ENCODE assay signal across 6 cellular contexts in the genomic region with DNA sequence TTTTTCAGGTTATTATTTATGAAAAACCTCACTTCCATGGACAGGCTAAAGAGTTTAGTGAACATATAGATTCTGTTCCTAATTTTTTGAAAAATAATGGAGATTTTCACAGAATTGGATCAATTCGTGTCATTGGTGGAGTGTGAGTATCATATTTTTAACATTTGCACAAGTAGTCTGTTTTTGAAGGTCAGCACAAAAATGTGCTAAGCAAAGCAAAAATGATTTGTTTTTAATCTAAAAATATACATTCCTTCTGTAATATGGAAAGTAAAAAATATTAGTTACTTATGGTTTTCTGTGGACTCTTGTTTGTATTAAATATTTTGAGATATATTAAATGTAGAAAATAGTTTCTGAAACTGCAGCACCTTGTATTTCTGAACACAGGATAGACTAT.
"Had no signal": no experiment of that assay in that cellular context is flagged by ENCODE, and none has a peak within 500 bp of the region (broad histone marks: within the 10 kb centered on the region; RNA-seq: fewer than 3 reads in every experiment).

No MANE protein-coding gene starts in this region.

- H3K27me3 Mint-ChIP-seq: IgD-negative memory B cell had no signal

- H3K27ac ChIP-seq: HL-60, KMS-11 had no signal

- H3K9me3 Mint-ChIP-seq: IgD-negative memory B cell had no signal

- H3K27ac Mint-ChIP-seq: IgD-negative memory B cell had no signal

- DNase-seq: KBM-7, KG1 had no signal

- H3K4me3 Mint-ChIP-seq: IgD-negative memory B cell had no signal

- FAIRE-seq: HTR-8/SVneo had no signal

- H3K9ac ChIP-seq: KMS-11 had no signal

- H3K4me2 ChIP-seq: KMS-11 had no signal
